ENCODE assay signal across 10 cellular contexts in the genomic region with DNA sequence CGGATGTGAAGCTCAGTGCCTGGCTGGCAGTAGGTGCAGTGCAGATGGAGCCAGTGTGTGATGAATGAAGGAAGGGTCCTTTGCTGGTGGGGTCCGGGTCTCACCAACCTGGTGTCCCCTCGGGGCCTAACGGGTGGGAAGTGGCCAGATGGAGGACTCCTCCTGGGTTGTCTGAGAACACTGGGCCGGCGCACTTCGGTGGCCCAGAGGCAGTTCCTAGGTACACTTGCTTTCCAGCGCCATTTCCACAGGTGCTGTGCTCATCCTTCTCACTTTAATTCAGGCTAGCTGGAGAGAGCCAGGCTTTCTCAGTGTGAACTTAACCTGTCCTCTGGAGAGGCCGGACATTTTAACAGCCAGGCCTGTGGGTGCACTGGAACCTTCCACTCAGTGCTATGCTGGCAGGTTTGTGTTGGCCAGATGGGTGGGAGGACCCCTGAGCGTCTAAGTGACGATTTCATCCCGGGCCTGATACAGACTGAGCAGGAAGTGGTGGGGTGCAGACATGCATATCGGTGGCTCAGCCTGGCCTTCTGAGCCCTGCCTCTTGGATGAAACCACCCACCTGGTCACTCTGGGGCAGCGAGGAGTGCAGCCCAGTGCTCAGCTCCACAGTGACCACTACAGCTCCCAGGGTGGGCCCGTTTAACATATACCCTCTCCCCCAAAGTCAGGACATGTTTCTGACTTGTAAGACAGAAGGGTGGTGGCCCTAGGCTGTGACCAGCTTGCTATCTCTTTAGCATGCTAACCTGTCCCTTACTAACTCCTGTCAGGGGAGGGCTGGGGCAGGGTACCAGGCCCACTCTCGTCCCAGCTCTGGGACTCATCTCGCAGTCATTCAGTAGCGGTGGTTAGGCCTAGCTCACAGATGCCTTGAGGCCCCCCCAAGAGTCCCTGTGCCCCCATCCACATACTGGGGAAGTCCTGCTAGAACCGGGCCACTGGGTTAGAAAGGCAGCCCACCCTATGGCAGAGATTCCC. TPM values are rescaled to one million over a fixed set of nuclear protein-coding genes. Genes with fewer than 3 reads are reported as not detected.
DNase-seq lines count a peak whose midpoint lies in the region; ATAC-seq and TF ChIP-seq lines count a peak whose summit lies in the region.
"Had no signal": no experiment of that assay in that cellular context is flagged by ENCODE, and none has a peak within 500 bp of the region (broad histone marks: within the 10 kb centered on the region; RNA-seq: fewer than 3 reads in every experiment).

No MANE protein-coding gene starts in this region.

- H3K4me3 ChIP-seq in right atrium auricular region (no peak overlapping the region), prostate gland (no peak overlapping the region)
- H3K4me3 ChIP-seq: GM23248 had no signal

- ATAC-seq in GM18517 (IDR thresholded peaks at IDR 0.05; ENCODE audit: unreplicated experiment) (no peak), GM18519 (IDR thresholded peaks at IDR 0.05; ENCODE audit: low FRiP score, unreplicated experiment) (no peak)
- ATAC-seq: effector memory CD8-positive, alpha-beta T cell had no signal

- peaks cover 0 to 22% of the 10 kb centered on the region in 2 donors for H3K4me1 ChIP-seq in right atrium auricular region
- H3K4me1 ChIP-seq in prostate gland (replicated peaks): peaks cover under 1% of the 10 kb centered on the region

- H3K27me3 ChIP-seq in right atrium auricular region (no peaks in the 10 kb centered on the region), prostate gland (replicated peaks; ENCODE audit: insufficient read depth) (no peaks in the 10 kb centered on the region)

- intact Hi-C loops in cardiac septum (cut with DNase I) (loop anchor here (5.0 to 10.0 kb wide), 2 partner anchors 155 to 187 kb away; a partner anchor contains a TSS), prostate gland (cut with DNase I) (no loop called here)

- no peaks in the 10 kb centered on the region for H3K27me3 Mint-ChIP-seq in chondrocyte (ENCODE audit: low read depth)

- TF ChIP-seq CTCF in right atrium auricular region (IDR thresholded peaks at IDR 0.05) (no peak), chondrocyte (IDR thresholded peaks at IDR 0.05) (no peak), prostate gland (IDR thresholded peaks at IDR 0.05) (no peak)

- no peaks in the 10 kb centered on the region for H3K36me3 ChIP-seq in right atrium auricular region
- no peaks in the 10 kb centered on the region for H3K36me3 ChIP-seq in prostate gland

- H3K4me3 Mint-ChIP-seq in chondrocyte (ENCODE audit: unreplicated experiment): no peak overlapping the region
- H3K4me3 Mint-ChIP-seq: effector memory CD8-positive, alpha-beta T cell had no signal

- no peaks in the 10 kb centered on the region for H3K9me3 ChIP-seq in right atrium auricular region
- no peaks in the 10 kb centered on the region for H3K9me3 ChIP-seq in prostate gland

- no peak for TF ChIP-seq POLR2A in prostate gland (IDR thresholded peaks at IDR 0.05)

- peaks cover 68% of the 10 kb centered on the region for H3K4me1 Mint-ChIP-seq in chondrocyte (ENCODE audit: low read depth)

- no peak overlapping the region for H3K27ac ChIP-seq in right atrium auricular region
- H3K27ac ChIP-seq in prostate gland: no peak overlapping the region

- H3K9me3 Mint-ChIP-seq in chondrocyte (ENCODE audit: low read depth): peaks cover 4% of the 10 kb centered on the region
- H3K9me3 Mint-ChIP-seq: effector memory CD8-positive, alpha-beta T cell had no signal

- DNase-seq in cardiac septum (ENCODE audit: low spot score) (peak; percentile 72), right atrium auricular region (ENCODE audit: low spot score) (no peak), HK-2 (ENCODE audit: unreplicated experiment) (peak; percentile 42), chondrocyte (ENCODE audit: low spot score) (no peak), NCI-H1930 (lab: John Stamatoyannopoulos, UW) (no peak), prostate gland (ENCODE audit: low spot score) (no peak)
- DNase-seq: effector memory CD8-positive, alpha-beta T cell; GM23248 had no signal

- H3K27ac Mint-ChIP-seq in chondrocyte (ENCODE audit: unreplicated experiment): peak overlapping the region; percentile 98
- H3K27ac Mint-ChIP-seq: effector memory CD8-positive, alpha-beta T cell had no signal

- 94% methylated on average over 19 of the region's 19 CpGs for WGBS in prostate gland

- H3K36me3 Mint-ChIP-seq in chondrocyte (ENCODE audit: low read depth): no peaks in the 10 kb centered on the region

RNA-seq across cellular contexts. Expression of a gene that starts 8.2 kb away (rescaled TPM):
- total RNA-seq in cardiac septum (386 TPM), right atrium auricular region (100 to 1,000 TPM; 145 to 174 TPM), chondrocyte (130 to 171 TPM (median 170 TPM) in 3 replicates), prostate gland (100 to 1,000 TPM; 231 to 261 TPM)

RNA-seq across cellular contexts. Expression of a gene that starts 44.2 kb away (rescaled TPM):
- total RNA-seq in cardiac septum: 102 TPM
- total RNA-seq in right atrium auricular region: 100 to 1,000 TPM in 1 of 2 donors, 10 to 100 TPM in 1; 75.9 to 116 TPM
- total RNA-seq in chondrocyte: 42.2 to 53.5 TPM (median 50.3 TPM) in 3 replicates
- 100 to 1,000 TPM; 105 to 194 TPM for total RNA-seq in prostate gland

Comparison
In these comparisons a context has a peak if more than half of its experiments do, and no peak if none do; other contexts are left out.
1. DNase-seq: peak in cardiac septum (single experiment) and HK-2 (single experiment); none in right atrium auricular region (single experiment), chondrocyte (single experiment), NCI-H1930 (0 of 2) and prostate gland (single experiment).